ENCODE assay signal across 1 cellular context in the genomic region with DNA sequence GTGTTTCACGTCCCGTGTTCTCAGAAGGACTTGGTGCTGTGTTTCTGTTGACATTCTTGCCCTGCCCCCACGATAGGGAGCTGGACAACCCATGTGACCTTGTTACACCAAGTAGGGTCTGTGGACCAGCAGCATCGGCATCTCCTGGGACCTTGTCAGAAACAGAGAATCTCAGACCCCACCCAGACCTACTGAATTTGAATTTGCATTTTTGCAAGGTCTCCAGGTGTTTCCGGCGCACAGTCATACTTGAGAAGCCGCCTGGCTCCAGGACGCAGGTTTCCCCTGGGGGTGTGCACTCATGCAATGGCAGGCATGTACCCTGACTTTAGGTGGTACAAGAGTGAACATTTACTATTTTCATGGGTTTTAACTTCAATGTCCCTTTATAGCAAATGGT.
TF ChIP-seq lines count a peak whose summit lies in the region.

No MANE protein-coding gene starts in this region.

TF ChIP-seq in H1, 55 proteins besides CTCF, POLR2A, EP300 and RAD21 (continued from another document):
- TF ChIP-seq, protein P1, sequence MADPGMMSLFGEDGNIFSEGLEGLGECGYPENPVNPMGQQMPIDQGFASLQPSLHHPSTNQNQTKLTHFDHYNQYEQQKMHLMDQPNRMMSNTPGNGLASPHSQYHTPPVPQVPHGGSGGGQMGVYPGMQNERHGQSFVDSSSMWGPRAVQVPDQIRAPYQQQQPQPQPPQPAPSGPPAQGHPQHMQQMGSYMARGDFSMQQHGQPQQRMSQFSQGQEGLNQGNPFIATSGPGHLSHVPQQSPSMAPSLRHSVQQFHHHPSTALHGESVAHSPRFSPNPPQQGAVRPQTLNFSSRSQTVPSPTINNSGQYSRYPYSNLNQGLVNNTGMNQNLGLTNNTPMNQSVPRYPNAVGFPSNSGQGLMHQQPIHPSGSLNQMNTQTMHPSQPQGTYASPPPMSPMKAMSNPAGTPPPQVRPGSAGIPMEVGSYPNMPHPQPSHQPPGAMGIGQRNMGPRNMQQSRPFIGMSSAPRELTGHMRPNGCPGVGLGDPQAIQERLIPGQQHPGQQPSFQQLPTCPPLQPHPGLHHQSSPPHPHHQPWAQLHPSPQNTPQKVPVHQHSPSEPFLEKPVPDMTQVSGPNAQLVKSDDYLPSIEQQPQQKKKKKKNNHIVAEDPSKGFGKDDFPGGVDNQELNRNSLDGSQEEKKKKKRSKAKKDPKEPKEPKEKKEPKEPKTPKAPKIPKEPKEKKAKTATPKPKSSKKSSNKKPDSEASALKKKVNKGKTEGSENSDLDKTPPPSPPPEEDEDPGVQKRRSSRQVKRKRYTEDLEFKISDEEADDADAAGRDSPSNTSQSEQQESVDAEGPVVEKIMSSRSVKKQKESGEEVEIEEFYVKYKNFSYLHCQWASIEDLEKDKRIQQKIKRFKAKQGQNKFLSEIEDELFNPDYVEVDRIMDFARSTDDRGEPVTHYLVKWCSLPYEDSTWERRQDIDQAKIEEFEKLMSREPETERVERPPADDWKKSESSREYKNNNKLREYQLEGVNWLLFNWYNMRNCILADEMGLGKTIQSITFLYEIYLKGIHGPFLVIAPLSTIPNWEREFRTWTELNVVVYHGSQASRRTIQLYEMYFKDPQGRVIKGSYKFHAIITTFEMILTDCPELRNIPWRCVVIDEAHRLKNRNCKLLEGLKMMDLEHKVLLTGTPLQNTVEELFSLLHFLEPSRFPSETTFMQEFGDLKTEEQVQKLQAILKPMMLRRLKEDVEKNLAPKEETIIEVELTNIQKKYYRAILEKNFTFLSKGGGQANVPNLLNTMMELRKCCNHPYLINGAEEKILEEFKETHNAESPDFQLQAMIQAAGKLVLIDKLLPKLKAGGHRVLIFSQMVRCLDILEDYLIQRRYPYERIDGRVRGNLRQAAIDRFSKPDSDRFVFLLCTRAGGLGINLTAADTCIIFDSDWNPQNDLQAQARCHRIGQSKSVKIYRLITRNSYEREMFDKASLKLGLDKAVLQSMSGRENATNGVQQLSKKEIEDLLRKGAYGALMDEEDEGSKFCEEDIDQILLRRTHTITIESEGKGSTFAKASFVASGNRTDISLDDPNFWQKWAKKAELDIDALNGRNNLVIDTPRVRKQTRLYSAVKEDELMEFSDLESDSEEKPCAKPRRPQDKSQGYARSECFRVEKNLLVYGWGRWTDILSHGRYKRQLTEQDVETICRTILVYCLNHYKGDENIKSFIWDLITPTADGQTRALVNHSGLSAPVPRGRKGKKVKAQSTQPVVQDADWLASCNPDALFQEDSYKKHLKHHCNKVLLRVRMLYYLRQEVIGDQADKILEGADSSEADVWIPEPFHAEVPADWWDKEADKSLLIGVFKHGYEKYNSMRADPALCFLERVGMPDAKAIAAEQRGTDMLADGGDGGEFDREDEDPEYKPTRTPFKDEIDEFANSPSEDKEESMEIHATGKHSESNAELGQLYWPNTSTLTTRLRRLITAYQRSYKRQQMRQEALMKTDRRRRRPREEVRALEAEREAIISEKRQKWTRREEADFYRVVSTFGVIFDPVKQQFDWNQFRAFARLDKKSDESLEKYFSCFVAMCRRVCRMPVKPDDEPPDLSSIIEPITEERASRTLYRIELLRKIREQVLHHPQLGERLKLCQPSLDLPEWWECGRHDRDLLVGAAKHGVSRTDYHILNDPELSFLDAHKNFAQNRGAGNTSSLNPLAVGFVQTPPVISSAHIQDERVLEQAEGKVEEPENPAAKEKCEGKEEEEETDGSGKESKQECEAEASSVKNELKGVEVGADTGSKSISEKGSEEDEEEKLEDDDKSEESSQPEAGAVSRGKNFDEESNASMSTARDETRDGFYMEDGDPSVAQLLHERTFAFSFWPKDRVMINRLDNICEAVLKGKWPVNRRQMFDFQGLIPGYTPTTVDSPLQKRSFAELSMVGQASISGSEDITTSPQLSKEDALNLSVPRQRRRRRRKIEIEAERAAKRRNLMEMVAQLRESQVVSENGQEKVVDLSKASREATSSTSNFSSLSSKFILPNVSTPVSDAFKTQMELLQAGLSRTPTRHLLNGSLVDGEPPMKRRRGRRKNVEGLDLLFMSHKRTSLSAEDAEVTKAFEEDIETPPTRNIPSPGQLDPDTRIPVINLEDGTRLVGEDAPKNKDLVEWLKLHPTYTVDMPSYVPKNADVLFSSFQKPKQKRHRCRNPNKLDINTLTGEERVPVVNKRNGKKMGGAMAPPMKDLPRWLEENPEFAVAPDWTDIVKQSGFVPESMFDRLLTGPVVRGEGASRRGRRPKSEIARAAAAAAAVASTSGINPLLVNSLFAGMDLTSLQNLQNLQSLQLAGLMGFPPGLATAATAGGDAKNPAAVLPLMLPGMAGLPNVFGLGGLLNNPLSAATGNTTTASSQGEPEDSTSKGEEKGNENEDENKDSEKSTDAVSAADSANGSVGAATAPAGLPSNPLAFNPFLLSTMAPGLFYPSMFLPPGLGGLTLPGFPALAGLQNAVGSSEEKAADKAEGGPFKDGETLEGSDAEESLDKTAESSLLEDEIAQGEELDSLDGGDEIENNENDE (IDR thresholded peaks at IDR 0.05; ENCODE audit: insufficient replicate concordance, low read length) = no peak
- TF ChIP-seq CREB1 (IDR thresholded peaks at IDR 0.05) (no peak), JUND (IDR thresholded peaks at IDR 0.05; ENCODE audit: low read length) (no peak), SUZ12 (IDR thresholded peaks at IDR 0.05; ENCODE audit: low read length) (no peak), ASH2L (IDR thresholded peaks at IDR 0.05; ENCODE audit: low read length) (no peak)
- TF ChIP-seq, protein P2, sequence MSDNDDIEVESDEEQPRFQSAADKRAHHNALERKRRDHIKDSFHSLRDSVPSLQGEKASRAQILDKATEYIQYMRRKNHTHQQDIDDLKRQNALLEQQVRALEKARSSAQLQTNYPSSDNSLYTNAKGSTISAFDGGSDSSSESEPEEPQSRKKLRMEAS (IDR thresholded peaks at IDR 0.05) = no peak
